18 cellular contexts compared by ENCODE assay signal in genomic region chrX:3592184-3592583, GRCh38.
"Had no signal": no experiment of that assay in that cellular context is flagged by ENCODE, and none has a peak within 500 bp of the region (broad histone marks: within the 10 kb centered on the region; RNA-seq: fewer than 3 reads in every experiment).

No MANE protein-coding gene starts in this region.

- H3K4me3 ChIP-seq: body of pancreas, left ventricle myocardium inferior had no signal

- H3K9me3 Mint-ChIP-seq: activated naive CD4-positive, alpha-beta T cell treated with anti-CD3 and anti-CD28 coated beads, Interleukin-2, amount 50 U/mL, for 24 hours; central memory CD8-positive, alpha-beta T cell; memory B cell had no signal

- H3K9me3 ChIP-seq: body of pancreas, left ventricle myocardium inferior had no signal

- H3K27ac ChIP-seq: body of pancreas, left ventricle myocardium inferior, parathyroid adenoma had no signal

- FAIRE-seq: kidney, TTC549, urothelium cell line had no signal

- H3K36me3 ChIP-seq: left ventricle myocardium inferior had no signal

- H2AFZ ChIP-seq: parathyroid adenoma had no signal

- DNase-seq: activated CD4-positive, alpha-beta T cell treated with anti-CD3 and anti-CD28 coated beads, Interleukin-2, amount 10 ng/mL, durations not matched to agents 7 days and 5 days; activated CD4-positive, CD25-positive, alpha-beta regulatory T cell; activated effector memory CD4-positive, alpha-beta T cell treated with Interleukin-2 at 50 U/mL for 16 hours; body of pancreas; erythroblast; hippocampal formation; kidney; left ventricle myocardium inferior; retina; stimulated activated CD4-positive, alpha-beta T cell treated with anti-CD3 and anti-CD28 coated beads, Interleukin-15, amount 100 ng/mL, for 24 hours; stimulated activated CD4-positive, alpha-beta T cell treated with anti-CD3 and anti-CD28 coated beads, Interleukin-4, amount 100 ng/mL, for 4 hours; T-helper 2 cell had no signal

- H3K27me3 ChIP-seq: body of pancreas had no signal

- H3K79me2 ChIP-seq: parathyroid adenoma had no signal

- H3K9ac ChIP-seq: parathyroid adenoma had no signal

- H3K4me1 Mint-ChIP-seq: activated naive CD4-positive, alpha-beta T cell treated with anti-CD3 and anti-CD28 coated beads, Interleukin-2, amount 50 U/mL, for 24 hours; central memory CD8-positive, alpha-beta T cell; memory B cell had no signal

- H3K4me1 ChIP-seq: body of pancreas, left ventricle myocardium inferior, parathyroid adenoma had no signal

- H3K27ac Mint-ChIP-seq: activated CD4-positive, alpha-beta T cell treated with anti-CD3 and anti-CD28 coated beads, Interleukin-2, amount 10 ng/mL, durations not matched to agents 7 days and 5 days; activated naive CD4-positive, alpha-beta T cell treated with anti-CD3 and anti-CD28 coated beads, Interleukin-2, amount 50 U/mL, for 24 hours; memory B cell had no signal

- ATAC-seq: body of pancreas had no signal

- H3K27me3 Mint-ChIP-seq: activated CD4-positive, alpha-beta T cell treated with anti-CD3 and anti-CD28 coated beads, Interleukin-2, amount 10 ng/mL, durations not matched to agents 7 days and 5 days; activated naive CD4-positive, alpha-beta T cell treated with anti-CD3 and anti-CD28 coated beads, Interleukin-2, amount 50 U/mL, for 24 hours; central memory CD8-positive, alpha-beta T cell; memory B cell had no signal

- H3K4me3 Mint-ChIP-seq: activated CD4-positive, alpha-beta T cell treated with anti-CD3 and anti-CD28 coated beads, Interleukin-2, amount 10 ng/mL, durations not matched to agents 7 days and 5 days; activated naive CD4-positive, alpha-beta T cell treated with anti-CD3 and anti-CD28 coated beads, Interleukin-2, amount 50 U/mL, for 24 hours; central memory CD8-positive, alpha-beta T cell; memory B cell had no signal
